21 cellular contexts compared by ENCODE assay signal in genomic region chr7:4010923-4011656, GRCh38.
"Had no signal": no experiment of that assay in that cellular context is flagged by ENCODE, and none has a peak within 500 bp of the region (broad histone marks: within the 10 kb centered on the region; RNA-seq: fewer than 3 reads in every experiment).

No MANE protein-coding gene starts in this region.

- ATAC-seq: activated CD8-positive, alpha-beta T cell treated with anti-CD3 and anti-CD28 coated beads for 36 hours; activated T-cell treated with anti-CD3 and anti-CD28 coated beads, Interleukin-2, amount 50 U/mL, for 4 hours; esophagus mucosa had no signal

- H3K27me3 ChIP-seq: adrenal gland, ascending aorta, brain microvascular endothelial cell, sigmoid colon, upper lobe of left lung had no signal

- H3K36me3 ChIP-seq: adrenal gland, brain microvascular endothelial cell, left ventricle myocardium inferior, upper lobe of left lung had no signal

- H3K4me1 ChIP-seq: adrenal gland, ascending aorta, left ventricle myocardium inferior had no signal

- H3K4me3 ChIP-seq: adrenal gland, ascending aorta, left ventricle myocardium inferior, sigmoid colon, upper lobe of left lung had no signal

- FAIRE-seq: colon, endometrium had no signal

- H3K4me2 ChIP-seq: SK-N-SH had no signal

- H3K9me3 ChIP-seq: adrenal gland, ascending aorta, left ventricle myocardium inferior, sigmoid colon, SK-N-SH, upper lobe of left lung had no signal

- H3K27ac ChIP-seq: adrenal gland, ascending aorta, brain microvascular endothelial cell, left ventricle myocardium inferior, sigmoid colon, upper lobe of left lung had no signal

- DNase-seq: activated CD4-positive, alpha-beta T cell treated with anti-CD3 and anti-CD28 coated beads, Interleukin-2, amount 10 ng/mL, durations not matched to agents 7 days and 5 days; activated CD4-positive, CD25-positive, alpha-beta regulatory T cell treated with anti-CD3 and anti-CD28 coated beads, Interleukin-2, amount 50 U/mL, for 72 hours; activated CD8-positive, alpha-beta T cell treated with anti-CD3 and anti-CD28 coated beads for 36 hours; activated naive CD4-positive, alpha-beta T cell; activated T-cell treated with anti-CD3 and anti-CD28 coated beads, Interleukin-2, amount 50 U/mL, for 4 hours; brain microvascular endothelial cell; central memory CD4-positive, alpha-beta T cell; foreskin melanocyte; left ventricle myocardium inferior; mammary epithelial cell; occipital lobe; sigmoid colon; SK-N-SH; stimulated activated CD4-positive, alpha-beta T cell treated with anti-CD3 and anti-CD28 coated beads, Interleukin-4, amount 100 ng/mL, for 1 hour; stimulated activated naive CD4-positive, alpha-beta T cell treated with Interleukin-2 at 50 U/mL for 16 hours had no signal

- H3K9ac ChIP-seq: SK-N-SH had no signal
